Comparison of ENCODE assay signal across 1 cellular context in genomic region chr20:17808357-17808756, GRCh38.
TF ChIP-seq lines count a peak whose summit lies in the region.

No MANE protein-coding gene starts in this region.

TF ChIP-seq in IMR-90, 13 proteins besides CTCF, POLR2A, EP300 and RAD21:
- TF ChIP-seq CHD1 (IDR thresholded peaks at IDR 0.05; ENCODE audit: low read depth, low read length) (no peak), MXI1 (IDR thresholded peaks at IDR 0.05; ENCODE audit: borderline replicate concordance, low read depth, low read length) (no peak), CEBPB (IDR thresholded peaks at IDR 0.05; ENCODE audit: low read depth, low read length) (no peak), RCOR1 (IDR thresholded peaks at IDR 0.05; ENCODE audit: insufficient replicate concordance, low read length) (no peak), MAZ (IDR thresholded peaks at IDR 0.05; ENCODE audit: borderline replicate concordance, low read depth, low read length) (no peak), ELK1 (IDR thresholded peaks at IDR 0.05; ENCODE audit: borderline replicate concordance, low read depth, low read length) (no peak), BHLHE40 (IDR thresholded peaks at IDR 0.05; ENCODE audit: low read depth, low read length) (no peak), SMC3 (IDR thresholded peaks at IDR 0.05; ENCODE audit: low read depth, low read length) (no peak), NFE2L2 (IDR thresholded peaks at IDR 0.05; ENCODE audit: low read depth, low read length) (no peak), MAFK (IDR thresholded peaks at IDR 0.05; ENCODE audit: low read depth, low read length) (no peak), FOS (IDR thresholded peaks at IDR 0.05; ENCODE audit: low read depth, low read length) (no peak)
